8 cellular contexts compared by ENCODE assay signal in genomic region chr19:36013280-36014028, GRCh38. TPM values are rescaled to one million over a fixed set of nuclear protein-coding genes. Genes with fewer than 3 reads are reported as not detected.
A peak's percentile ranks its signal among the peaks of the same experiment; 100 is the strongest.
DNase-seq lines count a peak whose midpoint lies in the region; ATAC-seq and TF ChIP-seq lines count a peak whose summit lies in the region.

No MANE protein-coding gene starts in this region.

- peak overlapping the region; percentile 92 for H3K4me2 ChIP-seq in SK-N-SH

- H3K9me3 Mint-ChIP-seq in activated T-helper 1 cell treated with anti-CD3 and anti-CD28 coated beads, Interleukin-12 subunit alpha, Interleukin-12 subunit beta, Interleukin-2, Interleukin-4 antibody, amounts not matched to agents 30 ng/mL and 10 ng/mL and 1 ng/mL, durations not matched to agents 14 hours and 24 hours and 36 hours = no peaks in the 10 kb centered on the region

- TF ChIP-seq CTCF in SK-N-SH (IDR thresholded peaks at IDR 0.05) = no peak

- DNase-seq in SK-N-SH = no peak
- DNase-seq in activated T-helper 1 cell treated with anti-CD3 and anti-CD28 coated beads, Interleukin-12 subunit alpha, Interleukin-12 subunit beta, Interleukin-2, Interleukin-4 antibody, amounts not matched to agents 30 ng/mL and 10 ng/mL and 1 ng/mL, durations not matched to agents 14 hours and 24 hours and 36 hours (ENCODE audit: low spot score) = no peak
- no peak for DNase-seq in COR-L47 (lab: John Stamatoyannopoulos, UW)

- intact Hi-C loops in activated T-helper 1 cell treated with anti-CD3 and anti-CD28 coated beads, Interleukin-12 subunit alpha, Interleukin-12 subunit beta, Interleukin-2, Interleukin-4 antibody, amounts not matched to agents 30 ng/mL and 10 ng/mL and 1 ng/mL, durations not matched to agents 14 hours and 24 hours and 36 hours (cut with micrococcal nuclease) = loop anchor here (1.0 to 5.0 kb wide), 9 partner anchors 18 to 296 kb away; partner anchors contain the start of genes CAPNS1, CLIP3, HCST and KMT2B

- CTCF ChIA-PET in SK-N-SH (lab: Yijun Ruan, JAX) = interaction anchor here (0.8 to 1.5 kb wide), 3 partner anchors 17 to 76 kb away, joined by 3 read pairs; no protein-coding TSS in a partner anchor

- H3K9me3 ChIP-seq in SK-N-SH (no peaks in the 10 kb centered on the region), iPS-18c (ENCODE audit: control insufficient read depth, insufficient read depth, low read length) (peaks cover 2% of the 10 kb centered on the region), subcutaneous abdominal adipose tissue (ENCODE audit: control insufficient read depth in 5 of 5, low read length in 5 of 5) (no peaks in the 10 kb centered on the region)

- H3K27ac Mint-ChIP-seq in activated T-helper 1 cell treated with anti-CD3 and anti-CD28 coated beads, Interleukin-12 subunit alpha, Interleukin-12 subunit beta, Interleukin-2, Interleukin-4 antibody, amounts not matched to agents 30 ng/mL and 10 ng/mL and 1 ng/mL, durations not matched to agents 14 hours and 24 hours and 36 hours = peak overlapping the region; percentile 96

- no peaks in the 10 kb centered on the region for H3K9me2 ChIP-seq in SK-N-SH

- peak overlapping the region; percentile 20 to 58; a peak in 2 of 4 replicates for H3K27ac ChIP-seq in SK-N-SH (ENCODE audit: low read depth in 2 of 2, low read length in 1 of 2)
- peak overlapping the region; percentile 57 for H3K27ac ChIP-seq in subcutaneous abdominal adipose tissue (ENCODE audit: low read depth, low read length)

- H3K36me3 Mint-ChIP-seq in activated T-helper 1 cell treated with anti-CD3 and anti-CD28 coated beads, Interleukin-12 subunit alpha, Interleukin-12 subunit beta, Interleukin-2, Interleukin-4 antibody, amounts not matched to agents 30 ng/mL and 10 ng/mL and 1 ng/mL, durations not matched to agents 14 hours and 24 hours and 36 hours (ENCODE audit: low read depth) = peaks cover 1% of the 10 kb centered on the region

- H3K4me3 ChIP-seq in SK-N-SH (ENCODE audit: low read depth in 2 of 2, low read length in 1 of 2) (peak overlapping the region; percentile 70 to 80), iPS-18c (ENCODE audit: insufficient read depth, low read depth, low read length) (peak overlapping the region; percentile 53), subcutaneous abdominal adipose tissue (ENCODE audit: low read depth in 1 of 5, low read length in 5 of 5) (peak overlapping the region; percentile 74 to 93 (median 89))

- peak overlapping the region; percentile 98 for H3K4me3 Mint-ChIP-seq in activated T-helper 1 cell treated with anti-CD3 and anti-CD28 coated beads, Interleukin-12 subunit alpha, Interleukin-12 subunit beta, Interleukin-2, Interleukin-4 antibody, amounts not matched to agents 30 ng/mL and 10 ng/mL and 1 ng/mL, durations not matched to agents 14 hours and 24 hours and 36 hours

- H3K4me1 ChIP-seq in SK-N-SH (ENCODE audit: control insufficient read depth in 1 of 2, insufficient read depth in 2 of 2, low read depth in 1 of 2, low read length in 1 of 2) (peaks cover 5 to 26% of the 10 kb centered on the region in 2 experiments; a peak in 2 of 4 replicates), subcutaneous abdominal adipose tissue (ENCODE audit: control insufficient read depth in 5 of 5, insufficient read depth in 5 of 5, low read length in 5 of 5) (peaks cover 4 to 34% (median 28%) of the 10 kb centered on the region in 5 donors)

- ATAC-seq in SK-N-SH treated with all-trans-retinoic acid at 6 μM for 48 hours (no peak), HG03280 (IDR thresholded peaks at IDR 0.05; ENCODE audit: unreplicated experiment) (no peak), HG03045 (IDR thresholded peaks at IDR 0.05; ENCODE audit: unreplicated experiment) (no peak)

- H3K79me2 ChIP-seq in SK-N-SH (ENCODE audit: insufficient read depth) = peaks cover 8% of the 10 kb centered on the region; the same call in 1 of the 2 replicates

- H4K20me1 ChIP-seq in SK-N-SH (ENCODE audit: insufficient read depth) = no peaks in the 10 kb centered on the region

- POLR2A ChIA-PET in SK-N-SH (lab: Yijun Ruan, JAX) = interaction anchor here (0.8 to 1.4 kb wide), 4 partner anchors 18 to 113 kb away, joined by 4 to 6 read pairs (median 4); partner anchors contain the start of genes NFKBID, THAP8 and WDR62

- H3K36me3 ChIP-seq in SK-N-SH (replicated peaks in 1 of 2; ENCODE audit: control insufficient read depth in 1 of 2, insufficient read depth in 2 of 2, low read length in 1 of 2) (peaks cover 0 to 19% of the 10 kb centered on the region in 2 experiments), subcutaneous abdominal adipose tissue (ENCODE audit: control insufficient read depth in 5 of 5, insufficient read depth in 5 of 5, low read length in 5 of 5) (peaks cover 0 to 18% (median 10%) of the 10 kb centered on the region in 5 donors)

- TF ChIP-seq EP300 in SK-N-SH (IDR thresholded peaks at IDR 0.05; ENCODE audit: borderline replicate concordance in 1 of 2, low read depth in 1 of 2, low read length in 1 of 2) = no peak

- H3K27me3 Mint-ChIP-seq in activated T-helper 1 cell treated with anti-CD3 and anti-CD28 coated beads, Interleukin-12 subunit alpha, Interleukin-12 subunit beta, Interleukin-2, Interleukin-4 antibody, amounts not matched to agents 30 ng/mL and 10 ng/mL and 1 ng/mL, durations not matched to agents 14 hours and 24 hours and 36 hours (ENCODE audit: insufficient read depth) = no peaks in the 10 kb centered on the region

- peaks cover 50% of the 10 kb centered on the region for H3K4me1 Mint-ChIP-seq in activated T-helper 1 cell treated with anti-CD3 and anti-CD28 coated beads, Interleukin-12 subunit alpha, Interleukin-12 subunit beta, Interleukin-2, Interleukin-4 antibody, amounts not matched to agents 30 ng/mL and 10 ng/mL and 1 ng/mL, durations not matched to agents 14 hours and 24 hours and 36 hours (ENCODE audit: low read depth)

- 22% methylated on average over 13 of the region's 15 CpGs for WGBS in SK-N-SH (ENCODE audit: low lambda C conversion rate)

- H3K27me3 ChIP-seq in SK-N-SH (ENCODE audit: insufficient read depth) = no peaks in the 10 kb centered on the region
- H3K27me3 ChIP-seq in subcutaneous abdominal adipose tissue (ENCODE audit: control insufficient read depth in 5 of 5, insufficient read depth in 4 of 5, low read length in 5 of 5) = no peaks in the 10 kb centered on the region

- peak overlapping the region; percentile 71 for H2AFZ ChIP-seq in SK-N-SH (ENCODE audit: low read depth)

- peak overlapping the region; percentile 78 for H3K9ac ChIP-seq in SK-N-SH
- peak overlapping the region; percentile 73 to 85 (median 81) for H3K9ac ChIP-seq in subcutaneous abdominal adipose tissue (ENCODE audit: low read length in 5 of 5)

- no peak for TF ChIP-seq RAD21 in SK-N-SH (IDR thresholded peaks at IDR 0.05; ENCODE audit: low read length)

- no peaks in the 10 kb centered on the region for H3F3A ChIP-seq in SK-N-SH (replicated peaks; ENCODE audit: insufficient read depth)

TF ChIP-seq in SK-N-SH treated with all-trans-retinoic acid at 6 μM for 48 hours, 23 proteins besides CTCF, POLR2A, EP300 and RAD21 (continues in another document):
- TF ChIP-seq ZNF70 (CRISPR knock-in tag; IDR thresholded peaks at IDR 0.05) = no peak
- no peak for TF ChIP-seq ESRRG (CRISPR knock-in tag; IDR thresholded peaks at IDR 0.05)
- no peak for TF ChIP-seq BACH2 (CRISPR knock-in tag; IDR thresholded peaks at IDR 0.05; ENCODE audit: borderline replicate concordance)
- TF ChIP-seq ARNTL (CRISPR knock-in tag; IDR thresholded peaks at IDR 0.05; ENCODE audit: borderline replicate concordance, low read depth) = no peak
- no peak for TF ChIP-seq GLIS3 (CRISPR knock-in tag; IDR thresholded peaks at IDR 0.05)

RNA-seq across cellular contexts. Expression of gene ALKBH6, which starts 0.6 kb away (rescaled TPM):
- polyA plus RNA-seq in SK-N-SH (2012; rRNA removed) = 29.9 and 30.7 TPM in 2 replicates
- polyA plus RNA-seq in SK-N-SH (2012; cell fraction: cytosol; rRNA removed) = 19.8 and 21.2 TPM in 2 replicates
- 133 and 254 TPM in 2 replicates for polyA plus RNA-seq in SK-N-SH (2012; cell fraction: nucleus; rRNA removed)
- 48.3 and 60.6 TPM in 2 replicates for total RNA-seq in activated T-helper 1 cell treated with anti-CD3 and anti-CD28 coated beads, Interleukin-12 subunit alpha, Interleukin-12 subunit beta, Interleukin-2, Interleukin-4 antibody, amounts not matched to agents 30 ng/mL and 10 ng/mL and 1 ng/mL, durations not matched to agents 14 hours and 24 hours and 36 hours

RNA-seq across cellular contexts. Expression of gene SYNE4, which starts 4.8 kb away (rescaled TPM):
- 0.48 and 0.58 TPM in 2 replicates for polyA plus RNA-seq in SK-N-SH (2012; rRNA removed)
- polyA plus RNA-seq in SK-N-SH (2012; cell fraction: cytosol; rRNA removed) = 0.04 and 0.05 TPM in 2 replicates
- polyA plus RNA-seq in SK-N-SH (2012; cell fraction: nucleus; rRNA removed) = 5.1 and 5.3 TPM in 2 replicates
- total RNA-seq in activated T-helper 1 cell treated with anti-CD3 and anti-CD28 coated beads, Interleukin-12 subunit alpha, Interleukin-12 subunit beta, Interleukin-2, Interleukin-4 antibody, amounts not matched to agents 30 ng/mL and 10 ng/mL and 1 ng/mL, durations not matched to agents 14 hours and 24 hours and 36 hours = 1.7 and 1.8 TPM in 2 replicates

RNA-seq across cellular contexts. Expression of gene SDHAF1, which starts 18.5 kb away (rescaled TPM):
- 22.5 and 25.3 TPM in 2 replicates for polyA plus RNA-seq in SK-N-SH (2012; rRNA removed)
- polyA plus RNA-seq in SK-N-SH (2012; cell fraction: cytosol; rRNA removed) = 15.7 and 21.8 TPM in 2 replicates
- 15.6 and 26.4 TPM in 2 replicates for polyA plus RNA-seq in SK-N-SH (2012; cell fraction: nucleus; rRNA removed)
- total RNA-seq in activated T-helper 1 cell treated with anti-CD3 and anti-CD28 coated beads, Interleukin-12 subunit alpha, Interleukin-12 subunit beta, Interleukin-2, Interleukin-4 antibody, amounts not matched to agents 30 ng/mL and 10 ng/mL and 1 ng/mL, durations not matched to agents 14 hours and 24 hours and 36 hours = 21.2 and 24.5 TPM in 2 replicates

RNA-seq across cellular contexts. Expression of gene CLIP3, which starts 19.2 kb away (rescaled TPM):
- 7.1 and 13.1 TPM in 2 replicates for polyA plus RNA-seq in SK-N-SH (2012; rRNA removed)
- 7.3 and 9.1 TPM in 2 replicates for polyA plus RNA-seq in SK-N-SH (2012; cell fraction: cytosol; rRNA removed)
- 17.5 and 22.4 TPM in 2 replicates for polyA plus RNA-seq in SK-N-SH (2012; cell fraction: nucleus; rRNA removed)
- total RNA-seq in activated T-helper 1 cell treated with anti-CD3 and anti-CD28 coated beads, Interleukin-12 subunit alpha, Interleukin-12 subunit beta, Interleukin-2, Interleukin-4 antibody, amounts not matched to agents 30 ng/mL and 10 ng/mL and 1 ng/mL, durations not matched to agents 14 hours and 24 hours and 36 hours = 2.2 and 4.4 TPM in 2 replicates

RNA-seq across cellular contexts. Expression of gene THAP8, which starts 40.6 kb away (rescaled TPM):
- polyA plus RNA-seq in SK-N-SH (2012; rRNA removed) = 6.2 and 6.3 TPM in 2 replicates
- 2.3 and 4.8 TPM in 2 replicates for polyA plus RNA-seq in SK-N-SH (2012; cell fraction: cytosol; rRNA removed)
- polyA plus RNA-seq in SK-N-SH (2012; cell fraction: nucleus; rRNA removed) = 3.9 and 4.2 TPM in 2 replicates
- 1.6 TPM in 2 replicates for total RNA-seq in activated T-helper 1 cell treated with anti-CD3 and anti-CD28 coated beads, Interleukin-12 subunit alpha, Interleukin-12 subunit beta, Interleukin-2, Interleukin-4 antibody, amounts not matched to agents 30 ng/mL and 10 ng/mL and 1 ng/mL, durations not matched to agents 14 hours and 24 hours and 36 hours
